In genomic region chr10:48577158-48577557, GRCh38 we compare ENCODE assay signal across 14 cellular contexts. TPM values are rescaled to one million over a fixed set of nuclear protein-coding genes. Genes with fewer than 3 reads are reported as not detected.
A peak's percentile ranks its signal among the peaks of the same experiment; 100 is the strongest.
DNase-seq lines count a peak whose midpoint lies in the region; ATAC-seq and TF ChIP-seq lines count a peak whose summit lies in the region.
"Had no signal": no experiment of that assay in that cellular context is flagged by ENCODE, and none has a peak within 500 bp of the region (broad histone marks: within the 10 kb centered on the region; RNA-seq: fewer than 3 reads in every experiment).

No MANE protein-coding gene starts in this region.

- peak overlapping the region; percentile 87 to 93 (median 92) for H3K27ac Mint-ChIP-seq in CD14-positive monocyte

- intact Hi-C loops in CD14-positive monocyte (cut with micrococcal nuclease) = loop anchor here in 1 of 2 donors (5.0 kb wide), 1 partner anchor 45 kb away; no protein-coding TSS in a partner anchor

- H3K36me3 Mint-ChIP-seq in CD14-positive monocyte = peaks cover 8 to 17% of the 10 kb centered on the region in 2 donors

- H3K9me3 Mint-ChIP-seq in CD14-positive monocyte = peaks cover 0 to 3% (median 0%) of the 10 kb centered on the region in 7 donors

- no peak for TF ChIP-seq CTCF in CD14-positive monocyte (IDR thresholded peaks at IDR 0.05)

- peaks cover 0 to 2% (median 1%) of the 10 kb centered on the region in 3 donors for H3K27me3 Mint-ChIP-seq in CD14-positive monocyte (ENCODE audit: low read depth in 3 of 3)

- ATAC-seq in HG02870 (IDR thresholded peaks at IDR 0.05; ENCODE audit: unreplicated experiment) (peak; percentile 49), left lobe of liver (peak; percentile 31), HG02981 (IDR thresholded peaks at IDR 0.05; ENCODE audit: unreplicated experiment) (no peak)

- DNase-seq in CD14-positive monocyte (ENCODE audit: low spot score) = peak; percentile 68
- peak; percentile 94 for DNase-seq in SKM-1 (lab: John Stamatoyannopoulos, UW; ENCODE audit: unreplicated experiment)
- no peak for DNase-seq in left lobe of liver (ENCODE audit: low spot score)
- no peak for DNase-seq in kidney glomerular epithelial cell (lab: John Stamatoyannopoulos, UW)
- no peak for DNase-seq in erythroblast (lab: John Stamatoyannopoulos, UW)
- DNase-seq in activated CD4-positive, alpha-beta T cell treated with anti-CD3 and anti-CD28 coated beads for 4 hours = no peak
- DNase-seq: DND-41, glutamatergic neuron, NCI-H146, NCI-H774, ovary, T-helper 1 cell had no signal

- TF ChIP-seq POLR2A in erythroblast (IDR thresholded peaks at IDR 0.05; ENCODE audit: low read length) = no peak

- peak overlapping the region in 1 of 2 donors; percentile 11 for H3K4me3 Mint-ChIP-seq in CD14-positive monocyte

- peaks cover 68% of the 10 kb centered on the region for H3K4me1 Mint-ChIP-seq in CD14-positive monocyte

RNA-seq across cellular contexts. Expression of gene ARHGAP22, which starts 27.7 kb away (rescaled TPM):
- 1 to 10 TPM; 1.5 to 1.9 TPM for polyA plus RNA-seq in CD14-positive monocyte
- total RNA-seq in left lobe of liver = 0.13 TPM

Comparison
In these comparisons a context has a peak if more than half of its experiments do, and no peak if none do; other contexts are left out.
1. DNase-seq: peak in CD14-positive monocyte (single experiment) and SKM-1 (single experiment); none in left lobe of liver (single experiment), kidney glomerular epithelial cell (single experiment), erythroblast (0 of 2) and activated CD4-positive, alpha-beta T cell treated with anti-CD3 and anti-CD28 coated beads for 4 hours (0 of 2).